In the genomic region with DNA sequence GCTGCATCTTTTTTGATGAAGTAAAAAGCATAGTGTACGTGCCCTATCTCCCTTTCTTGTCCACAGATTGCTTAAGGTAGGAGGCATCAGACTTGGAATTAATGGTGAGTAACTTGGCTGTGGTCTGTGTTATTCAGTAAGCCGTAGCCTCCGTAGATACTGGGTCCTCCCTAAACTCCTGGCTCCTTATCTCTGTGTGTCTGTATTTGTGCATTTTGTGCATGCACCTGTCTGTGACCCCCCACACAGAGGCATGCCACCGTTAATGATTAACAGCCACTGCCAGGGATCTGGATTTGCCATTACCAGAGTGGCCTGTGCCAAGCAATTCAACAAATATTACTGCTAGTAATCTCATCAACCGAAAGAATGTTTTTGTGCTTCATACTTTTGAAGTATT, we compare ENCODE assay signal across 16 cellular contexts. TPM values are rescaled to one million over a fixed set of nuclear protein-coding genes. Genes with fewer than 3 reads are reported as not detected.
DNase-seq lines count a peak whose midpoint lies in the region; ATAC-seq and TF ChIP-seq lines count a peak whose summit lies in the region.
"Had no signal": no experiment of that assay in that cellular context is flagged by ENCODE, and none has a peak within 500 bp of the region (broad histone marks: within the 10 kb centered on the region; RNA-seq: fewer than 3 reads in every experiment).

No MANE protein-coding gene starts in this region.

- peak overlapping the region in 2 of 3 donors; percentile 14 to 44 for H3K27ac ChIP-seq in right lobe of liver
- peak overlapping the region in 1 of 4 donors; percentile 13 for H3K27ac ChIP-seq in transverse colon
- H3K27ac ChIP-seq: breast epithelium, dorsolateral prefrontal cortex, prostate gland had no signal

- in situ Hi-C loops in transverse colon (cut with MboI; ENCODE audit: low pct_ligation_motif_present in 1 of 4, low pct_unique_long_range_greater_than_20kb in 1 of 4, low sequenced_read_pairs in 3 of 4): no loop called here

- peak; percentile 82 for DNase-seq in HK-2 (ENCODE audit: unreplicated experiment)
- DNase-seq in right lobe of liver: peak; percentile 69 to 89 (median 81)
- peak; percentile 64 for DNase-seq in transverse colon
- DNase-seq in activated CD8-positive, alpha-beta memory T cell treated with anti-CD3 and anti-CD28 coated beads for 24 hours: no peak
- DNase-seq: activated gamma-delta T cell, dorsolateral prefrontal cortex, HFFc6, NCI-H1930, NCI-H345, T-helper 2 cell had no signal

- TF ChIP-seq POLR2A in right lobe of liver (IDR thresholded peaks at IDR 0.05): no peak
- TF ChIP-seq POLR2A in transverse colon (IDR thresholded peaks at IDR 0.05): no peak

- H3K36me3 ChIP-seq in endocrine pancreas (ENCODE audit: control insufficient read depth, insufficient read depth, low read length): peaks cover 5% of the 10 kb centered on the region
- no peaks in the 10 kb centered on the region for H3K36me3 ChIP-seq in right lobe of liver
- no peaks in the 10 kb centered on the region for H3K36me3 ChIP-seq in transverse colon
- H3K36me3 ChIP-seq: breast epithelium, prostate gland had no signal

- no peak overlapping the region for H3K9ac ChIP-seq in endocrine pancreas (ENCODE audit: control insufficient read depth, insufficient read depth, low read length)

- no peaks in the 10 kb centered on the region for H3K9me3 ChIP-seq in endocrine pancreas (ENCODE audit: control insufficient read depth, low read length)
- H3K9me3 ChIP-seq in right lobe of liver: no peaks in the 10 kb centered on the region
- H3K9me3 ChIP-seq in transverse colon: no peaks in the 10 kb centered on the region
- H3K9me3 ChIP-seq: breast epithelium, prostate gland had no signal

- no peaks in the 10 kb centered on the region for H3K27me3 ChIP-seq in endocrine pancreas (ENCODE audit: control insufficient read depth, insufficient read depth, low read length)
- no peaks in the 10 kb centered on the region for H3K27me3 ChIP-seq in right lobe of liver
- no peaks in the 10 kb centered on the region for H3K27me3 ChIP-seq in transverse colon
- H3K27me3 ChIP-seq: breast epithelium, dorsolateral prefrontal cortex had no signal

- no peak for TF ChIP-seq CTCF in right lobe of liver (IDR thresholded peaks at IDR 0.05)
- TF ChIP-seq CTCF in transverse colon (IDR thresholded peaks at IDR 0.05): no peak

- TF ChIP-seq EP300 in transverse colon (IDR thresholded peaks at IDR 0.05; ENCODE audit: low read depth): no peak

- 24% methylated on average over 5 of the region's 5 CpGs for WGBS in right lobe of liver (ENCODE audit: insufficient coverage, low coverage, low lambda C conversion rate, missing lambda C conversion rate)
- 48 to 66% methylated on average over 4 to 5 of the region's 5 CpGs for WGBS in transverse colon (ENCODE audit: low coverage in 1 of 2), 2 donors

- H3K4me1 ChIP-seq in endocrine pancreas (ENCODE audit: control insufficient read depth, insufficient read depth, low read length) (peaks cover 25% of the 10 kb centered on the region), right lobe of liver (peaks cover 0 to 26% (median 11%) of the 10 kb centered on the region in 4 donors), transverse colon (peaks cover 0 to 12% (median 0%) of the 10 kb centered on the region in 4 donors)
- H3K4me1 ChIP-seq: breast epithelium, prostate gland had no signal

- H3K4me3 ChIP-seq in endocrine pancreas (ENCODE audit: control insufficient read depth, insufficient read depth, low read length) (peak overlapping the region; percentile 42), right lobe of liver (no peak overlapping the region), transverse colon (no peak overlapping the region)
- H3K4me3 ChIP-seq: breast epithelium, dorsolateral prefrontal cortex, prostate gland had no signal

- intact Hi-C loops in right lobe of liver (cut with DNase I) (no loop called here), transverse colon (cut with DNase I; ENCODE audit: low total_unique reads) (no loop called here)

- ATAC-seq in right lobe of liver (peak; percentile 93 to 99 (median 96)), GM18861 (IDR thresholded peaks at IDR 0.05; ENCODE audit: unreplicated experiment) (no peak), HG02763 (IDR thresholded peaks at IDR 0.05; ENCODE audit: unreplicated experiment) (no peak)
- ATAC-seq: Panc1 had no signal

RNA-seq across cellular contexts. Expression of gene MAP3K21, which starts 31.9 kb away (rescaled TPM):
- total RNA-seq in right lobe of liver (1 to 10 TPM; 3.2 to 5.1 (median 3.8) TPM), transverse colon (10 to 100 TPM; 18.7 to 69.3 (median 28.9) TPM)

Comparison
In these comparisons a context has a peak if more than half of its experiments do, and no peak if none do; other contexts are left out.
1. ATAC-seq: peak in right lobe of liver (4 of 4); none in GM18861 (single experiment) and HG02763 (single experiment).